ENCODE assay signal across 9 cellular contexts in genomic region chr16:87806608-87807546, GRCh38. TPM values are rescaled to one million over a fixed set of nuclear protein-coding genes. Genes with fewer than 3 reads are reported as not detected.
DNase-seq lines count a peak whose midpoint lies in the region; ATAC-seq and TF ChIP-seq lines count a peak whose summit lies in the region.
"Had no signal": no experiment of that assay in that cellular context is flagged by ENCODE, and none has a peak within 500 bp of the region (broad histone marks: within the 10 kb centered on the region; RNA-seq: fewer than 3 reads in every experiment).

No MANE protein-coding gene starts in this region.

- in situ Hi-C loops in brain microvascular endothelial cell (cut with HindIII; ENCODE audit: low pct_ligation_motif_present, low sequenced_read_pairs) = no loop called here

- peak overlapping the region; percentile 83 to 91 (median 87) for H3K4me3 Mint-ChIP-seq in T-cell

- TF ChIP-seq CTCF in brain microvascular endothelial cell (IDR thresholded peaks at IDR 0.05; ENCODE audit: low read depth, low read length, missing control alignments) = no peak

- H3K27ac ChIP-seq in brain microvascular endothelial cell = peak overlapping the region; percentile 72
- H3K27ac ChIP-seq: cardiac muscle cell had no signal

- H3K4me1 Mint-ChIP-seq in T-cell = peaks cover 12 to 27% (median 17%) of the 10 kb centered on the region in 3 donors

- H3K27me3 Mint-ChIP-seq in T-cell = peaks cover 0 to 2% of the 10 kb centered on the region in 2 donors

- H3K27me3 ChIP-seq in brain microvascular endothelial cell (replicated peaks) = no peaks in the 10 kb centered on the region
- H3K27me3 ChIP-seq: cardiac muscle cell had no signal

- H3K27ac Mint-ChIP-seq in T-cell = peak overlapping the region; percentile 98

- H3K36me3 Mint-ChIP-seq in T-cell = peaks cover 2% of the 10 kb centered on the region

- DNase-seq in GM03348 (ENCODE audit: low spot score) = peak; percentile 90
- DNase-seq in NCI-H1436 (lab: John Stamatoyannopoulos, UW) = peak; percentile 95
- DNase-seq in T-cell = peak in 32 of 34 experiments; percentile 5 to 63 (median 36)
- peak; percentile 76 for DNase-seq in brain microvascular endothelial cell
- DNase-seq in left kidney (ENCODE audit: low read depth, low spot score) = peak; percentile 76
- DNase-seq in stimulated activated CD4-positive, alpha-beta T cell treated with anti-CD3 and anti-CD28 coated beads, Interleukin-4, amount 100 ng/mL, for 1 hour = peak; percentile 58

- no peaks in the 10 kb centered on the region for H3K36me3 ChIP-seq in brain microvascular endothelial cell (replicated peaks)
- H3K36me3 ChIP-seq: cardiac muscle cell had no signal

- POLR2A ChIA-PET in T-cell (lab: Charles Lee) = no interaction called here

- no peaks in the 10 kb centered on the region for H3K9me3 Mint-ChIP-seq in T-cell

- CTCF ChIA-PET in T-cell (lab: Charles Lee) = interaction anchor here (0.7 to 0.9 kb wide), 3 partner anchors 26 to 43 kb away, joined by 3 to 5 read pairs (median 5); no protein-coding TSS in a partner anchor

- ATAC-seq in T-cell (replicated peaks in 1 of 4) (peak; percentile 91 to 94 (median 92)), GM21515 (IDR thresholded peaks at IDR 0.05; ENCODE audit: unreplicated experiment) (no peak), HG03159 (IDR thresholded peaks at IDR 0.05; ENCODE audit: unreplicated experiment) (no peak)

- peak overlapping the region; percentile 40 for H3K4me3 ChIP-seq in brain microvascular endothelial cell (ENCODE audit: low read depth, low read length)
- H3K4me3 ChIP-seq: cardiac muscle cell had no signal

RNA-seq across cellular contexts. Expression of gene KLHDC4, which starts 41.1 kb away (rescaled TPM):
- total RNA-seq in T-cell = 100 to 1,000 TPM; 104 to 136 (median 116) TPM

Comparison
In these comparisons a context has a peak if more than half of its experiments do, and no peak if none do; other contexts are left out.
1. DNase-seq: peak in every context shown above with its lines; median percentile 95 in NCI-H1436; 90 in GM03348; 76 in brain microvascular endothelial cell; 76 in left kidney; 58 in stimulated activated CD4-positive, alpha-beta T cell treated with anti-CD3 and anti-CD28 coated beads, Interleukin-4, amount 100 ng/mL, for 1 hour; 36 in T-cell.
2. ATAC-seq: peak in T-cell (4 of 4); none in GM21515 (single experiment) and HG03159 (single experiment).